Comparison of ENCODE assay signal across 9 cellular contexts in the genomic region with DNA sequence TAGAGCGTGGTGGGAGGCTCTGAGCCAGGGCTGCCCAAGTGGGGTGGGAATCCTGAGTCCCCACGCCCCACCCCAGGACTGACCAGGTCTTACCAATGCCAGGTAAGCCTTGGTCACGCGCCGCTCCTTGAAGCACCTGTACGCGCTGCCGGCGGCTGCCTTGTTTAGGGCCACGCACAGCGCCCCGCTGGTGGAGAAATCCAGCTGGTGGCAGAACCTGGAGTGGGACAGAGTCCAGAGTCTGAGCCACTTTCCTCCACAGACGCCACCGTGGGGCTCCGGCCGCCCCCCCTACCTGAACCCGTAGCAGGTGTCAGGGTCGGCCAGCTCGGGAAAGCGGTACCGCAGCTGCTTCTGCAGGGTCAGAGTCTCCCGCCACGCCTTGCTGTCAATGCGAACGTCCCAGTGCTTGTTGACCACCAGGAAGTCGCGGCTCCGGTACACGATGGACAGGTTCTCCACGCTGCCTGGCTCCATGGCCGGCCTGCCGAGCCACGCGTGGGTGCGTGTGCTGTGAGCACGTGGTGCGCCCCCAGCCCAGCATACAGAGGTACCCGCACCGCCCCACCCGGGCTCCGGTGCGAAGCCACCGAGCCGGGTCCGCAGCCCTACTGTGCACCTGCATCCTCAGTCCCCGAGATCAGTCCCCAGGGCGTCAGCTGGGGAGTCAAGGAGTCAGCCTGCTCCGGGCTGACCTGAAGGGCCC. TPM values are rescaled to one million over a fixed set of nuclear protein-coding genes. Genes with fewer than 3 reads are reported as not detected.
DNase-seq lines count a peak whose midpoint lies in the region; ATAC-seq, FAIRE-seq and TF ChIP-seq lines count a peak whose summit lies in the region.
"Had no signal": no experiment of that assay in that cellular context is flagged by ENCODE, and none has a peak within 500 bp of the region (broad histone marks: within the 10 kb centered on the region; RNA-seq: fewer than 3 reads in every experiment).

No MANE protein-coding gene starts in this region.

- peaks cover 5% of the 10 kb centered on the region for H3K4me1 Mint-ChIP-seq in activated CD4-positive, alpha-beta T cell treated with anti-CD3 and anti-CD28 coated beads, Interleukin-2, amount 10 ng/mL, durations not matched to agents 24 days and 14 days
- H3K4me1 Mint-ChIP-seq in activated CD4-positive, alpha-beta memory T cell treated with anti-CD3 and anti-CD28 coated beads, Interleukin-2, amount 10 ng/mL, durations not matched to agents 7 days and 5 days, result peaks cover 18% of the 10 kb centered on the region

- no peak overlapping the region for H2AFZ ChIP-seq in keratinocyte (ENCODE audit: control insufficient read depth, low read length)

- H3K4me1 ChIP-seq in keratinocyte (ENCODE audit: control insufficient read depth, extremely low read depth, insufficient read depth, low read length) (peaks cover 30% of the 10 kb centered on the region), thoracic aorta (ENCODE audit: control insufficient read depth in 1 of 2, low read depth in 2 of 2) (peaks cover 13 to 19% of the 10 kb centered on the region in 2 donors)

- peak overlapping the region; percentile 89 for H3K4me3 Mint-ChIP-seq in activated CD4-positive, alpha-beta T cell treated with anti-CD3 and anti-CD28 coated beads, Interleukin-2, amount 10 ng/mL, durations not matched to agents 24 days and 14 days
- H3K4me3 Mint-ChIP-seq in activated CD4-positive, alpha-beta memory T cell treated with anti-CD3 and anti-CD28 coated beads, Interleukin-2, amount 10 ng/mL, durations not matched to agents 7 days and 5 days, result peak overlapping the region; percentile 84

- H3K9me1 ChIP-seq in keratinocyte (ENCODE audit: control insufficient read depth, extremely low read depth, insufficient read depth, low read length), result no peaks in the 10 kb centered on the region

- H3K4me3 ChIP-seq in keratinocyte (ENCODE audit: control insufficient read depth in 2 of 3, extremely low read depth in 1 of 3, insufficient read depth in 2 of 3, low read depth in 1 of 3, low read length in 3 of 3) (peak overlapping the region; percentile 74 to 86 (median 86)), thoracic aorta (peak overlapping the region; percentile 79)

- H3K4me2 ChIP-seq in keratinocyte (ENCODE audit: control insufficient read depth, extremely low read depth, insufficient read depth, low read depth, low read length), result peak overlapping the region; percentile 88

- DNase-seq in activated CD4-positive, alpha-beta T cell treated with anti-CD3 and anti-CD28 coated beads, Interleukin-2, amount 10 ng/mL, durations not matched to agents 24 days and 14 days, result no peak
- no peak for DNase-seq in activated CD4-positive, alpha-beta T cell treated with anti-CD3 and anti-CD28 coated beads for 1 hour
- peak; percentile 25 for DNase-seq in activated CD4-positive, alpha-beta memory T cell treated with anti-CD3 and anti-CD28 coated beads, Interleukin-2, amount 10 ng/mL, durations not matched to agents 7 days and 5 days
- DNase-seq in keratinocyte (ENCODE audit: low read depth, low spot score), result no peak
- DNase-seq in thoracic aorta (ENCODE audit: low spot score), result no peak
- DNase-seq in T-helper 9 cell, result no peak
- DNase-seq in activated CD4-positive, alpha-beta T cell treated with anti-CD3 and anti-CD28 coated beads for 4 hours, result no peak
- no peak for DNase-seq in germinal center (ENCODE audit: low spot score)

- H3K27ac ChIP-seq in keratinocyte (ENCODE audit: control insufficient read depth, insufficient read depth, low read length) (peak overlapping the region; percentile 47), thoracic aorta (no peak overlapping the region)

- H3K9me3 ChIP-seq in keratinocyte (ENCODE audit: control insufficient read depth, low read depth, low read length), result no peaks in the 10 kb centered on the region
- no peaks in the 10 kb centered on the region for H3K9me3 ChIP-seq in thoracic aorta

- dilution Hi-C loops in keratinocyte (cut with MboI; ENCODE audit: extremely low pct_ligation_motif_present, low sequenced_read_pairs), result no loop called here

- peaks cover 5 to 12% of the 10 kb centered on the region in 2 experiments for H3K36me3 ChIP-seq in keratinocyte (ENCODE audit: control insufficient read depth in 2 of 2, extremely low read depth in 1 of 2, insufficient read depth in 2 of 2, low read length in 2 of 2)
- H3K36me3 ChIP-seq in thoracic aorta, result no peaks in the 10 kb centered on the region

- peaks cover 7% of the 10 kb centered on the region for H4K20me1 ChIP-seq in keratinocyte (ENCODE audit: control insufficient read depth, extremely low read depth, insufficient read depth, low read length)

- H3K27ac Mint-ChIP-seq in activated CD4-positive, alpha-beta T cell treated with anti-CD3 and anti-CD28 coated beads, Interleukin-2, amount 10 ng/mL, durations not matched to agents 24 days and 14 days, result peak overlapping the region; percentile 78
- H3K27ac Mint-ChIP-seq in activated CD4-positive, alpha-beta memory T cell treated with anti-CD3 and anti-CD28 coated beads, Interleukin-2, amount 10 ng/mL, durations not matched to agents 7 days and 5 days, result peak overlapping the region; percentile 64

- CTCF ChIA-PET in activated CD4-positive, alpha-beta memory T cell treated with anti-CD3 and anti-CD28 coated beads, Interleukin-2, amount 10 ng/mL, durations not matched to agents 7 days and 5 days (lab: Charles Lee), result interaction anchor here (1.1 to 2.9 kb wide), 4 partner anchors 19 to 77 kb away, joined by 5 to 23 read pairs (median 12); no protein-coding TSS in a partner anchor

- no peak for ATAC-seq in thoracic aorta (ENCODE audit: insufficient number of reproducible peaks, low FRiP score, low read depth)

- H3K27me3 Mint-ChIP-seq in activated CD4-positive, alpha-beta T cell treated with anti-CD3 and anti-CD28 coated beads, Interleukin-2, amount 10 ng/mL, durations not matched to agents 24 days and 14 days, result no peaks in the 10 kb centered on the region
- H3K27me3 Mint-ChIP-seq in activated CD4-positive, alpha-beta memory T cell treated with anti-CD3 and anti-CD28 coated beads, Interleukin-2, amount 10 ng/mL, durations not matched to agents 7 days and 5 days, result no peaks in the 10 kb centered on the region

- H3K9ac ChIP-seq in keratinocyte (ENCODE audit: control insufficient read depth, extremely low read depth, insufficient read depth, low read length), result peak overlapping the region; percentile 83

- no peaks in the 10 kb centered on the region for H3K9me3 Mint-ChIP-seq in activated CD4-positive, alpha-beta T cell treated with anti-CD3 and anti-CD28 coated beads, Interleukin-2, amount 10 ng/mL, durations not matched to agents 24 days and 14 days
- H3K9me3 Mint-ChIP-seq in activated CD4-positive, alpha-beta memory T cell treated with anti-CD3 and anti-CD28 coated beads, Interleukin-2, amount 10 ng/mL, durations not matched to agents 7 days and 5 days, result no peaks in the 10 kb centered on the region

- peaks cover 27% of the 10 kb centered on the region for H3K79me2 ChIP-seq in keratinocyte (ENCODE audit: control insufficient read depth, insufficient read depth, low read length)

- POLR2A ChIA-PET in activated CD4-positive, alpha-beta memory T cell treated with anti-CD3 and anti-CD28 coated beads, Interleukin-2, amount 10 ng/mL, durations not matched to agents 7 days and 5 days (lab: Charles Lee), result interaction anchor here (0.9 to 1.6 kb wide), 5 partner anchors 16 to 633 kb away, joined by 3 to 9 read pairs (median 4); partner anchors contain the start of genes CIAO3, METRN and UQCC4

- peaks cover 2% of the 10 kb centered on the region for H3K27me3 ChIP-seq in keratinocyte (ENCODE audit: control insufficient read depth, extremely low read depth, insufficient read depth, low read length)
- H3K27me3 ChIP-seq in thoracic aorta (replicated peaks; ENCODE audit: insufficient read depth), result no peaks in the 10 kb centered on the region

- peaks cover 11% of the 10 kb centered on the region for H3K36me3 Mint-ChIP-seq in activated CD4-positive, alpha-beta T cell treated with anti-CD3 and anti-CD28 coated beads, Interleukin-2, amount 10 ng/mL, durations not matched to agents 24 days and 14 days (ENCODE audit: low read depth)
- H3K36me3 Mint-ChIP-seq in activated CD4-positive, alpha-beta memory T cell treated with anti-CD3 and anti-CD28 coated beads, Interleukin-2, amount 10 ng/mL, durations not matched to agents 7 days and 5 days (ENCODE audit: low read depth), result peaks cover 16% of the 10 kb centered on the region

- no peak for FAIRE-seq in keratinocyte (lab: Jason Lieb, UNC)
- FAIRE-seq: G401.6 had no signal

- TF ChIP-seq CTCF in keratinocyte (optimal IDR thresholded peaks at IDR 0.05 in 1 of 3, IDR thresholded peaks at IDR 0.05 in 1 of 3, conservative IDR thresholded peaks at IDR 0.05 in 1 of 3; ENCODE audit: extremely low read depth in 1 of 3, insufficient read depth in 2 of 3, low read length in 3 of 3) (no peak), thoracic aorta (IDR thresholded peaks at IDR 0.05) (no peak)

- intact Hi-C loops in activated CD4-positive, alpha-beta T cell treated with anti-CD3 and anti-CD28 coated beads, Interleukin-2, amount 10 ng/mL, durations not matched to agents 24 days and 14 days (cut with micrococcal nuclease), result loop anchor here (5.0 kb wide), 1 partner anchor 45 kb away; the partner anchor contains the start of gene CIAO3

RNA-seq across cellular contexts. Expression of gene RPUSD1, which starts 0.8 kb away (rescaled TPM):
- 43.9 and 45.0 TPM in 2 replicates for total RNA-seq in activated CD4-positive, alpha-beta T cell treated with anti-CD3 and anti-CD28 coated beads, Interleukin-2, amount 10 ng/mL, durations not matched to agents 24 days and 14 days
- total RNA-seq in activated CD4-positive, alpha-beta memory T cell treated with anti-CD3 and anti-CD28 coated beads, Interleukin-2, amount 10 ng/mL, durations not matched to agents 7 days and 5 days, result 10 to 100 TPM; 22.2 to 22.3 TPM
- polyA plus RNA-seq in keratinocyte, result 11.9 to 30.3 TPM (median 19.3 TPM) in 3 replicates
- polyA plus RNA-seq in keratinocyte (2011; ENCODE audit: low read depth), result 10.3 TPM
- polyA plus RNA-seq in keratinocyte (2011; cell fraction: cytosol; rRNA removed), result 12.4 and 33.4 TPM in 2 replicates
- polyA plus RNA-seq in keratinocyte (2011; cell fraction: nucleus; rRNA removed), result 25.1 and 38.6 TPM in 2 replicates
- polyA plus RNA-seq in keratinocyte (2012; ENCODE audit: low replicate concordance), result 9.2 and 26.5 TPM in 2 replicates
- 8.5 to 16.1 TPM (median 12.9 TPM) in 3 replicates for polyA minus RNA-seq in keratinocyte
- polyA minus RNA-seq in keratinocyte (2011; cell fraction: cytosol; rRNA and poly(A)+ RNA removed), result 41.1 TPM
- polyA minus RNA-seq in keratinocyte (2011; cell fraction: nucleus; rRNA and poly(A)+ RNA removed), result 11.7 and 14.5 TPM in 2 replicates
- total RNA-seq in thoracic aorta, result 10 to 100 TPM; 12.3 to 13.9 TPM

RNA-seq across cellular contexts. Expression of gene CHTF18, which starts 1.0 kb away (rescaled TPM):
- 141 and 147 TPM in 2 replicates for total RNA-seq in activated CD4-positive, alpha-beta T cell treated with anti-CD3 and anti-CD28 coated beads, Interleukin-2, amount 10 ng/mL, durations not matched to agents 24 days and 14 days
- 10 to 100 TPM; 77.6 to 80.0 TPM for total RNA-seq in activated CD4-positive, alpha-beta memory T cell treated with anti-CD3 and anti-CD28 coated beads, Interleukin-2, amount 10 ng/mL, durations not matched to agents 7 days and 5 days
- polyA plus RNA-seq in keratinocyte, result 5.7 to 6.7 TPM (median 5.7 TPM) in 3 replicates
- polyA plus RNA-seq in keratinocyte (2011; ENCODE audit: low read depth), result 1.8 TPM
- polyA plus RNA-seq in keratinocyte (2011; cell fraction: cytosol; rRNA removed), result 2.3 and 4.3 TPM in 2 replicates
- polyA plus RNA-seq in keratinocyte (2011; cell fraction: nucleus; rRNA removed), result 15.4 and 27.3 TPM in 2 replicates
- 3.0 and 15.1 TPM in 2 replicates for polyA plus RNA-seq in keratinocyte (2012; ENCODE audit: low replicate concordance)
- 2.2 to 6.1 TPM (median 5.8 TPM) in 3 replicates for polyA minus RNA-seq in keratinocyte
- polyA minus RNA-seq in keratinocyte (2011; cell fraction: cytosol; rRNA and poly(A)+ RNA removed), result 12.1 TPM
- polyA minus RNA-seq in keratinocyte (2011; cell fraction: nucleus; rRNA and poly(A)+ RNA removed), result 8.8 and 10.4 TPM in 2 replicates
- 10 to 100 TPM; 10.2 to 15.4 TPM for total RNA-seq in thoracic aorta

RNA-seq across cellular contexts. Expression of gene GNG13, which starts 13.1 kb away (rescaled TPM):
- not detected in 2 replicates for total RNA-seq in activated CD4-positive, alpha-beta T cell treated with anti-CD3 and anti-CD28 coated beads, Interleukin-2, amount 10 ng/mL, durations not matched to agents 24 days and 14 days
- not detected for total RNA-seq in activated CD4-positive, alpha-beta memory T cell treated with anti-CD3 and anti-CD28 coated beads, Interleukin-2, amount 10 ng/mL, durations not matched to agents 7 days and 5 days
- not detected in 3 replicates for polyA plus RNA-seq in keratinocyte
- polyA plus RNA-seq in keratinocyte (2011; ENCODE audit: low read depth), result not detected
- not detected in 2 replicates for polyA plus RNA-seq in keratinocyte (2011; cell fraction: cytosol; rRNA removed)
- not detected in 2 replicates for polyA plus RNA-seq in keratinocyte (2011; cell fraction: nucleus; rRNA removed)
- polyA plus RNA-seq in keratinocyte (2012; ENCODE audit: low replicate concordance), result not detected in 2 replicates
- polyA minus RNA-seq in keratinocyte, result not detected in 3 replicates
- polyA minus RNA-seq in keratinocyte (2011; cell fraction: cytosol; rRNA and poly(A)+ RNA removed), result not detected
- polyA minus RNA-seq in keratinocyte (2011; cell fraction: nucleus; rRNA and poly(A)+ RNA removed), result not detected in 2 replicates
- total RNA-seq in thoracic aorta, result not detected

RNA-seq across cellular contexts. Expression of gene MSLN, which starts 26.9 kb away (rescaled TPM):
- not detected in 2 replicates for total RNA-seq in activated CD4-positive, alpha-beta T cell treated with anti-CD3 and anti-CD28 coated beads, Interleukin-2, amount 10 ng/mL, durations not matched to agents 24 days and 14 days
- total RNA-seq in activated CD4-positive, alpha-beta memory T cell treated with anti-CD3 and anti-CD28 coated beads, Interleukin-2, amount 10 ng/mL, durations not matched to agents 7 days and 5 days, result not detected
- 8.5 to 12.7 TPM (median 11.7 TPM) in 3 replicates for polyA plus RNA-seq in keratinocyte
- 3.0 TPM for polyA plus RNA-seq in keratinocyte (2011; ENCODE audit: low read depth)
- polyA plus RNA-seq in keratinocyte (2011; cell fraction: cytosol; rRNA removed), result 4.0 and 7.1 TPM in 2 replicates
- 18.7 and 24.6 TPM in 2 replicates for polyA plus RNA-seq in keratinocyte (2011; cell fraction: nucleus; rRNA removed)
- 8.4 and 11.5 TPM in 2 replicates for polyA plus RNA-seq in keratinocyte (2012; ENCODE audit: low replicate concordance)
- polyA minus RNA-seq in keratinocyte, result 5.3 to 10.3 TPM (median 6.5 TPM) in 3 replicates
- 9.8 TPM for polyA minus RNA-seq in keratinocyte (2011; cell fraction: cytosol; rRNA and poly(A)+ RNA removed)
- polyA minus RNA-seq in keratinocyte (2011; cell fraction: nucleus; rRNA and poly(A)+ RNA removed), result 13.1 and 15.7 TPM in 2 replicates
- total RNA-seq in thoracic aorta, result 1 to 10 TPM in 1 of 2 donors, not detected in 1; 1.3 TPM

RNA-seq across cellular contexts. Expression of gene CIAO3, which starts 46.6 kb away (rescaled TPM):
- total RNA-seq in activated CD4-positive, alpha-beta T cell treated with anti-CD3 and anti-CD28 coated beads, Interleukin-2, amount 10 ng/mL, durations not matched to agents 24 days and 14 days, result 39.5 and 42.5 TPM in 2 replicates
- 10 to 100 TPM; 34.0 to 34.8 TPM for total RNA-seq in activated CD4-positive, alpha-beta memory T cell treated with anti-CD3 and anti-CD28 coated beads, Interleukin-2, amount 10 ng/mL, durations not matched to agents 7 days and 5 days
- 20.1 to 31.8 TPM (median 24.9 TPM) in 3 replicates for polyA plus RNA-seq in keratinocyte
- polyA plus RNA-seq in keratinocyte (2011; ENCODE audit: low read depth), result 9.8 TPM
- 12.7 and 15.8 TPM in 2 replicates for polyA plus RNA-seq in keratinocyte (2011; cell fraction: cytosol; rRNA removed)
- 41.7 and 48.0 TPM in 2 replicates for polyA plus RNA-seq in keratinocyte (2011; cell fraction: nucleus; rRNA removed)
- 18.9 and 20.5 TPM in 2 replicates for polyA plus RNA-seq in keratinocyte (2012; ENCODE audit: low replicate concordance)
- polyA minus RNA-seq in keratinocyte, result 15.5 to 43.6 TPM (median 17.4 TPM) in 3 replicates
- polyA minus RNA-seq in keratinocyte (2011; cell fraction: cytosol; rRNA and poly(A)+ RNA removed), result 21.3 TPM
- polyA minus RNA-seq in keratinocyte (2011; cell fraction: nucleus; rRNA and poly(A)+ RNA removed), result 25.4 and 25.9 TPM in 2 replicates
- total RNA-seq in thoracic aorta, result 10 to 100 TPM; 27.0 to 30.3 TPM
